12 cellular contexts compared by ENCODE assay signal in genomic region chr20:46286977-46287376, GRCh38. TPM values are rescaled to one million over a fixed set of nuclear protein-coding genes. Genes with fewer than 3 reads are reported as not detected.
"Had no signal": no experiment of that assay in that cellular context is flagged by ENCODE, and none has a peak within 500 bp of the region (broad histone marks: within the 10 kb centered on the region; RNA-seq: fewer than 3 reads in every experiment).

No MANE protein-coding gene starts in this region.

- DNase-seq: GM23248, GOT3, H7, H9, HCEC 1CT, HFFc6 had no signal

- H3K9ac ChIP-seq: GM23248 had no signal

- H3K9me3 ChIP-seq: HAP-1 had no signal

- FAIRE-seq: H1, H54 had no signal

- H3K4me3 ChIP-seq: GM23248, GM23338, HAP-1 had no signal

- H2AFZ ChIP-seq: GM23248, GM23338 had no signal

- H3K36me3 ChIP-seq: HAP-1 had no signal

- ATAC-seq: GM23338, HCT116 had no signal

- H3K4me2 ChIP-seq: GM23338 had no signal

- H3K27ac ChIP-seq: GM23248 had no signal

- H3K4me1 ChIP-seq: HAP-1 had no signal

RNA-seq across cellular contexts. Expression of gene CDH22, which starts 21.3 kb away (rescaled TPM):
- total RNA-seq: GM23248, H4, H9, HFFc6 had no signal
- polyA plus RNA-seq: GM23248 had no signal
